Comparison of ENCODE assay signal across 20 cellular contexts in genomic region chr4:60938181-60938580, GRCh38.
DNase-seq lines count a peak whose midpoint lies in the region; ATAC-seq, FAIRE-seq and TF ChIP-seq lines count a peak whose summit lies in the region.
"Had no signal": no experiment of that assay in that cellular context is flagged by ENCODE, and none has a peak within 500 bp of the region (broad histone marks: within the 10 kb centered on the region; RNA-seq: fewer than 3 reads in every experiment).

No MANE protein-coding gene starts in this region.

- peak overlapping the region; percentile 54 for H3K4me2 ChIP-seq in KMS-11
- no peak overlapping the region for H3K4me2 ChIP-seq in MM.1S (ENCODE audit: low read depth, low read length)
- H3K4me2 ChIP-seq in GM12878 (ENCODE audit: control insufficient read depth, insufficient read depth) = no peak overlapping the region
- H3K4me2 ChIP-seq in neural progenitor cell = no peak overlapping the region

- H3K4me3 Mint-ChIP-seq in neural progenitor cell = no peak overlapping the region
- H3K4me3 Mint-ChIP-seq: CD4-positive, alpha-beta memory T cell; HFFc6 had no signal

- H4K20me1 ChIP-seq in KMS-11 (ENCODE audit: insufficient read depth) = no peaks in the 10 kb centered on the region
- H4K20me1 ChIP-seq in MM.1S (ENCODE audit: insufficient read depth, low read length) = no peaks in the 10 kb centered on the region
- no peaks in the 10 kb centered on the region for H4K20me1 ChIP-seq in GM12878 (ENCODE audit: control insufficient read depth, insufficient read depth)
- H4K20me1 ChIP-seq in neural progenitor cell (ENCODE audit: low read depth) = no peaks in the 10 kb centered on the region

- H3F3A ChIP-seq in MM.1S (ENCODE audit: insufficient read depth, low read length) = no peaks in the 10 kb centered on the region; the same call in 1 of the 2 replicates
- H3F3A ChIP-seq in neural progenitor cell (ENCODE audit: low read depth) = no peaks in the 10 kb centered on the region

- no peaks in the 10 kb centered on the region for H3K36me3 ChIP-seq in KMS-11 (ENCODE audit: insufficient read depth)
- no peaks in the 10 kb centered on the region for H3K36me3 ChIP-seq in MM.1S (replicated peaks; ENCODE audit: insufficient read depth, low read length)
- H3K36me3 ChIP-seq in GM12878 (ENCODE audit: control insufficient read depth in 2 of 2, insufficient read depth in 2 of 2, low read length in 1 of 2) = no peaks in the 10 kb centered on the region
- H3K36me3 ChIP-seq in neural progenitor cell = no peaks in the 10 kb centered on the region
- H3K36me3 ChIP-seq: HAP-1 had no signal

- peaks cover 27% of the 10 kb centered on the region for H3K4me1 ChIP-seq in KMS-11 (ENCODE audit: low read depth, poor library complexity, severe bottlenecking)
- peaks cover 6% of the 10 kb centered on the region for H3K4me1 ChIP-seq in MM.1S (ENCODE audit: low read length)
- no peaks in the 10 kb centered on the region for H3K4me1 ChIP-seq in GM12878 (ENCODE audit: control insufficient read depth, insufficient read depth, low read length)
- H3K4me1 ChIP-seq in neural progenitor cell = no peaks in the 10 kb centered on the region
- H3K4me1 ChIP-seq: HAP-1 had no signal

- SMC1A ChIA-PET in GM12878 (lab: Charles Lee; ENCODE audit: uncharacterized antibody, unreplicated experiment) = interaction anchor here (0.9 kb wide), 1 partner anchor 13 kb away, joined by 3 read pairs; no protein-coding TSS in a partner anchor

- no peak for FAIRE-seq in GM12878 (lab: Jason Lieb, UNC)
- FAIRE-seq: GM12891, GM18507, H54 had no signal

- in situ Hi-C loops in GM12878 (cut with MboI) = no loop called here

- no peak overlapping the region for H3K27ac Mint-ChIP-seq in neural progenitor cell
- H3K27ac Mint-ChIP-seq: CD4-positive, alpha-beta memory T cell; HFFc6 had no signal

- H3K27ac ChIP-seq in KMS-11 (peak overlapping the region; percentile 47), MM.1S (ENCODE audit: low read length) (no peak overlapping the region), GM12878 (ENCODE audit: control insufficient read depth, insufficient read depth) (no peak overlapping the region), neural progenitor cell (no peak overlapping the region)

- H3K79me2 ChIP-seq in KMS-11 (ENCODE audit: insufficient read depth, low read depth) (no peaks in the 10 kb centered on the region), MM.1S (ENCODE audit: low read length) (no peaks in the 10 kb centered on the region), GM12878 (ENCODE audit: control insufficient read depth, insufficient read depth, low read length) (no peaks in the 10 kb centered on the region), neural progenitor cell (ENCODE audit: low read depth) (no peaks in the 10 kb centered on the region)

- 12% methylated on average over 1 of the region's 1 CpG for WGBS in GM12878 (ENCODE audit: insufficient coverage, insufficient replicate concordance, low lambda C conversion rate, missing lambda C conversion rate)

- TF ChIP-seq CTCF in KMS-11 (conservative IDR thresholded peaks at IDR 0.05; ENCODE audit: low read depth, low read length) (no peak), MM.1S (IDR thresholded peaks at IDR 0.05; ENCODE audit: low read length) (no peak), GM12878 (IDR thresholded peaks at IDR 0.05 in 2 of 3, conservative IDR thresholded peaks at IDR 0.05 in 1 of 3; ENCODE audit: control insufficient read depth in 2 of 3, extremely low read depth in 1 of 3, insufficient read depth in 1 of 3, low read depth in 3 of 3, low read length in 3 of 3) (no peak), neural progenitor cell (IDR thresholded peaks at IDR 0.05) (no peak)

- H3K4me3 ChIP-seq in KMS-11 (IDR thresholded peaks at IDR 0.05; ENCODE audit: insufficient read depth, low read depth, low read length) = no peak overlapping the region
- no peak overlapping the region for H3K4me3 ChIP-seq in MM.1S (ENCODE audit: low read length)
- H3K4me3 ChIP-seq in GM12878 = no peak overlapping the region
- H3K4me3 ChIP-seq in neural progenitor cell = no peak overlapping the region
- H3K4me3 ChIP-seq: HAP-1 had no signal

- H3K9ac ChIP-seq in KMS-11 = no peak overlapping the region
- H3K9ac ChIP-seq in MM.1S (ENCODE audit: low read length) = no peak overlapping the region
- no peak overlapping the region for H3K9ac ChIP-seq in GM12878 (ENCODE audit: control insufficient read depth, insufficient read depth, low read length)
- no peak overlapping the region for H3K9ac ChIP-seq in neural progenitor cell

- H3K9me3 Mint-ChIP-seq in neural progenitor cell = no peaks in the 10 kb centered on the region
- H3K9me3 Mint-ChIP-seq: HFFc6 had no signal

- no peak for TF ChIP-seq EP300 in GM12878 (IDR thresholded peaks at IDR 0.05; ENCODE audit: borderline replicate concordance in 1 of 2, control insufficient read depth in 1 of 2, low read depth in 2 of 2, low read length in 2 of 2)

- H3K36me3 Mint-ChIP-seq in neural progenitor cell = no peaks in the 10 kb centered on the region
- H3K36me3 Mint-ChIP-seq: CD4-positive, alpha-beta memory T cell had no signal

- H3K27me3 Mint-ChIP-seq in neural progenitor cell (ENCODE audit: insufficient read depth, low read depth) = peaks cover 3% of the 10 kb centered on the region
- H3K27me3 Mint-ChIP-seq: CD4-positive, alpha-beta memory T cell had no signal

- no peak for TF ChIP-seq POLR2A in GM12878 (IDR thresholded peaks at IDR 0.05; ENCODE audit: low read depth, low read length)

- H3K27me3 ChIP-seq in KMS-11 (ENCODE audit: insufficient read depth, low read depth) (no peaks in the 10 kb centered on the region), MM.1S (replicated peaks; ENCODE audit: insufficient read depth, low read length) (no peaks in the 10 kb centered on the region), GM12878 (replicated peaks in 1 of 2; ENCODE audit: control insufficient read depth in 2 of 2, insufficient read depth in 2 of 2, low read length in 1 of 2) (no peaks in the 10 kb centered on the region), neural progenitor cell (no peaks in the 10 kb centered on the region)

- BruUV-seq in GM12878 (replicated peaks; lab: Mats Ljungman, UMichigan) = no TSS peak

- peak overlapping the region; percentile 24; the same call in 1 of the 2 replicates for H2AFZ ChIP-seq in KMS-11 (ENCODE audit: low read depth)
- no peak overlapping the region for H2AFZ ChIP-seq in MM.1S (ENCODE audit: low read length)
- H2AFZ ChIP-seq in GM12878 (ENCODE audit: control insufficient read depth, low read depth, low read length) = no peak overlapping the region
- H2AFZ ChIP-seq in neural progenitor cell (replicated peaks) = peak overlapping the region; percentile 38

- H3K9me2 ChIP-seq in MM.1S (replicated peaks; ENCODE audit: insufficient read depth, low read length) = no peaks in the 10 kb centered on the region

- CTCF ChIA-PET in GM12878 (lab: Yijun Ruan, JAX) = interaction anchor here (1.3 to 1.7 kb wide), 2 partner anchors 13 to 133 kb away, joined by 4 read pairs; no protein-coding TSS in a partner anchor

- RAD21 ChIA-PET in GM12878 (lab: Charles Lee; ENCODE audit: unreplicated experiment) = interaction anchor here (0.6 to 1.7 kb wide), 2 partner anchors 12 to 14 kb away, joined by 3 to 6 read pairs; no protein-coding TSS in a partner anchor

- intact Hi-C loops in GM12878 (cut with micrococcal nuclease; ENCODE audit: unreplicated experiment) = no loop called here

- POLR2A ChIA-PET in GM12878 (lab: Charles Lee) = no interaction called here

- ATAC-seq in GM12878 = peak; percentile 79
- ATAC-seq in GM21447 (IDR thresholded peaks at IDR 0.05; ENCODE audit: unreplicated experiment) = no peak
- ATAC-seq in GM19324 (IDR thresholded peaks at IDR 0.05; ENCODE audit: low FRiP score, unreplicated experiment) = no peak
- ATAC-seq in GM21737 (IDR thresholded peaks at IDR 0.05; ENCODE audit: unreplicated experiment) = no peak

- DNase-seq in MM.1S (peak; percentile 17), GM12878 (ENCODE audit: low read depth, low spot score) (no peak), neural progenitor cell (ENCODE audit: low spot score) (no peak)
- DNase-seq: C1 segment of cervical spinal cord; Calu3; CD4-positive, alpha-beta memory T cell; COR-L47; DMS79; EL; GDM1; GOT3; HFFc6 had no signal

- no peaks in the 10 kb centered on the region for H3K9me3 ChIP-seq in MM.1S (replicated peaks; ENCODE audit: insufficient read depth, low read length)
- H3K9me3 ChIP-seq in GM12878 (replicated peaks; ENCODE audit: control insufficient read depth, insufficient read depth, low read length) = no peaks in the 10 kb centered on the region
- no peaks in the 10 kb centered on the region for H3K9me3 ChIP-seq in neural progenitor cell (ENCODE audit: low read depth)
- H3K9me3 ChIP-seq: HAP-1 had no signal

- no peaks in the 10 kb centered on the region for H3K4me1 Mint-ChIP-seq in neural progenitor cell
- H3K4me1 Mint-ChIP-seq: CD4-positive, alpha-beta memory T cell had no signal

- no peak for TF ChIP-seq RAD21 in GM12878 (IDR thresholded peaks at IDR 0.05; ENCODE audit: insufficient read depth, low read depth, low read length)

TF ChIP-seq in GM12878, 131 proteins besides CTCF, POLR2A, EP300 and RAD21 (continues in another document):
- no peak for TF ChIP-seq ZNF24 (IDR thresholded peaks at IDR 0.05)

Comparison
In these comparisons a context has a peak if more than half of its experiments do, and no peak if none do; other contexts are left out.
1. H2AFZ ChIP-seq: peak in KMS-11 (single experiment) and neural progenitor cell (single experiment); none in MM.1S (single experiment) and GM12878 (single experiment).